1 cellular context compared by ENCODE assay signal in the genomic region with DNA sequence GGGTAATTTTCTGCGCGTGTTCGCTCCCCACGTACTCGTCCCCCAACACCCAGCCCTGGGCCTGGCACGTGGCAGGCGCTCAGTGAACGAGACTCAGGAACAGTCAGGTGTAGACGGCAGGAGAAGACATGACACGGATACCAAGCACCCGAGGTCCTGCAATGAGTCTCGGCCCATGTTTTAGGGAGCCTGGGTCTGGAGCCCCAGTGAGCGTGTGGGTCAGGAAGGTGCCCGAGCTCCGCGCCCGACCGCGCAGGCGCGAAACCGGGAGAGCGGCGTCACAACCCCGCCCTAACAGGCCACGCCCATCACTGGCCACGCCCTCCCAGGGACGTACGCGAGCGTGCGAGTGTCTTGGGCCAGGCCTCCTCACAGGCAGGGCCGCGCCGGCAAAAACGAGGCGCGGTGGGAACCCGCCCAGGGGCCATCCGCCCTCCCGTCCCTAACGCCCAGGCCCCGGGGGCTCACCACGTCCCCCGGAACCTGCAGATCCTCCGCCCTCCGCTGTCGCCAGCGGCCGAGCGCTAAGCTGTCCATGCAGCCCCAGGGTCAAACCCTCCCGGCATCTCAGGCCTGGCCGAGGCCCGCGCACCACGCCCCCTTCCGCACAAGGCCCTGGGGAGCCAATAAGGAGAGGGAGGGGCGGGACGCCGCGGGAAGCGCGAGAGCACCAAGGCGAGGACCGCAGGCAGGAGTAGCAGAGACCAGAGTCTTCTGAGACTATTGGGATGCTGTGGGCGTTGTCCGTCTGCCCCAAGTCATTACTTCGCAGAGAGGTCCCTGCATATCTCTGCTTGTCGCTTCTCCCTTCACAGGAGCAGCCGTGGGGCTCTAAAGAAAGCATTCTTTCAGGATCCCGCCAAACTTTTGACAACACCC.
TF ChIP-seq lines count a peak whose summit lies in the region.

A gene (minus strand): TSS at position 595 of the 879 bp plus-strand sequence. CDS start 58 bp downstream, at position 537.

TF ChIP-seq in K562, 482 proteins besides CTCF, POLR2A, EP300 and RAD21 (continued from another document and continues in another):
- TF ChIP-seq, protein P1, sequence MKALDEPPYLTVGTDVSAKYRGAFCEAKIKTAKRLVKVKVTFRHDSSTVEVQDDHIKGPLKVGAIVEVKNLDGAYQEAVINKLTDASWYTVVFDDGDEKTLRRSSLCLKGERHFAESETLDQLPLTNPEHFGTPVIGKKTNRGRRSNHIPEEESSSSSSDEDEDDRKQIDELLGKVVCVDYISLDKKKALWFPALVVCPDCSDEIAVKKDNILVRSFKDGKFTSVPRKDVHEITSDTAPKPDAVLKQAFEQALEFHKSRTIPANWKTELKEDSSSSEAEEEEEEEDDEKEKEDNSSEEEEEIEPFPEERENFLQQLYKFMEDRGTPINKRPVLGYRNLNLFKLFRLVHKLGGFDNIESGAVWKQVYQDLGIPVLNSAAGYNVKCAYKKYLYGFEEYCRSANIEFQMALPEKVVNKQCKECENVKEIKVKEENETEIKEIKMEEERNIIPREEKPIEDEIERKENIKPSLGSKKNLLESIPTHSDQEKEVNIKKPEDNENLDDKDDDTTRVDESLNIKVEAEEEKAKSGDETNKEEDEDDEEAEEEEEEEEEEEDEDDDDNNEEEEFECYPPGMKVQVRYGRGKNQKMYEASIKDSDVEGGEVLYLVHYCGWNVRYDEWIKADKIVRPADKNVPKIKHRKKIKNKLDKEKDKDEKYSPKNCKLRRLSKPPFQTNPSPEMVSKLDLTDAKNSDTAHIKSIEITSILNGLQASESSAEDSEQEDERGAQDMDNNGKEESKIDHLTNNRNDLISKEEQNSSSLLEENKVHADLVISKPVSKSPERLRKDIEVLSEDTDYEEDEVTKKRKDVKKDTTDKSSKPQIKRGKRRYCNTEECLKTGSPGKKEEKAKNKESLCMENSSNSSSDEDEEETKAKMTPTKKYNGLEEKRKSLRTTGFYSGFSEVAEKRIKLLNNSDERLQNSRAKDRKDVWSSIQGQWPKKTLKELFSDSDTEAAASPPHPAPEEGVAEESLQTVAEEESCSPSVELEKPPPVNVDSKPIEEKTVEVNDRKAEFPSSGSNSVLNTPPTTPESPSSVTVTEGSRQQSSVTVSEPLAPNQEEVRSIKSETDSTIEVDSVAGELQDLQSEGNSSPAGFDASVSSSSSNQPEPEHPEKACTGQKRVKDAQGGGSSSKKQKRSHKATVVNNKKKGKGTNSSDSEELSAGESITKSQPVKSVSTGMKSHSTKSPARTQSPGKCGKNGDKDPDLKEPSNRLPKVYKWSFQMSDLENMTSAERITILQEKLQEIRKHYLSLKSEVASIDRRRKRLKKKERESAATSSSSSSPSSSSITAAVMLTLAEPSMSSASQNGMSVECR (CRISPR knock-in tag; IDR thresholded peaks at IDR 0.05): peak; percentile 44; the same call in 1 of the 2 replicates
- peak; percentile 73 for TF ChIP-seq POLR2B (IDR thresholded peaks at IDR 0.05; ENCODE audit: low read depth, partially characterized antibody)
- peak; percentile 82 for TF ChIP-seq PHF20 (IDR thresholded peaks at IDR 0.05; ENCODE audit: partially characterized antibody)
- TF ChIP-seq CCNT2 (IDR thresholded peaks at IDR 0.05; ENCODE audit: borderline replicate concordance, extremely low read depth, insufficient read length, low read depth, low read length): peak; percentile 48
- TF ChIP-seq, protein P2, sequence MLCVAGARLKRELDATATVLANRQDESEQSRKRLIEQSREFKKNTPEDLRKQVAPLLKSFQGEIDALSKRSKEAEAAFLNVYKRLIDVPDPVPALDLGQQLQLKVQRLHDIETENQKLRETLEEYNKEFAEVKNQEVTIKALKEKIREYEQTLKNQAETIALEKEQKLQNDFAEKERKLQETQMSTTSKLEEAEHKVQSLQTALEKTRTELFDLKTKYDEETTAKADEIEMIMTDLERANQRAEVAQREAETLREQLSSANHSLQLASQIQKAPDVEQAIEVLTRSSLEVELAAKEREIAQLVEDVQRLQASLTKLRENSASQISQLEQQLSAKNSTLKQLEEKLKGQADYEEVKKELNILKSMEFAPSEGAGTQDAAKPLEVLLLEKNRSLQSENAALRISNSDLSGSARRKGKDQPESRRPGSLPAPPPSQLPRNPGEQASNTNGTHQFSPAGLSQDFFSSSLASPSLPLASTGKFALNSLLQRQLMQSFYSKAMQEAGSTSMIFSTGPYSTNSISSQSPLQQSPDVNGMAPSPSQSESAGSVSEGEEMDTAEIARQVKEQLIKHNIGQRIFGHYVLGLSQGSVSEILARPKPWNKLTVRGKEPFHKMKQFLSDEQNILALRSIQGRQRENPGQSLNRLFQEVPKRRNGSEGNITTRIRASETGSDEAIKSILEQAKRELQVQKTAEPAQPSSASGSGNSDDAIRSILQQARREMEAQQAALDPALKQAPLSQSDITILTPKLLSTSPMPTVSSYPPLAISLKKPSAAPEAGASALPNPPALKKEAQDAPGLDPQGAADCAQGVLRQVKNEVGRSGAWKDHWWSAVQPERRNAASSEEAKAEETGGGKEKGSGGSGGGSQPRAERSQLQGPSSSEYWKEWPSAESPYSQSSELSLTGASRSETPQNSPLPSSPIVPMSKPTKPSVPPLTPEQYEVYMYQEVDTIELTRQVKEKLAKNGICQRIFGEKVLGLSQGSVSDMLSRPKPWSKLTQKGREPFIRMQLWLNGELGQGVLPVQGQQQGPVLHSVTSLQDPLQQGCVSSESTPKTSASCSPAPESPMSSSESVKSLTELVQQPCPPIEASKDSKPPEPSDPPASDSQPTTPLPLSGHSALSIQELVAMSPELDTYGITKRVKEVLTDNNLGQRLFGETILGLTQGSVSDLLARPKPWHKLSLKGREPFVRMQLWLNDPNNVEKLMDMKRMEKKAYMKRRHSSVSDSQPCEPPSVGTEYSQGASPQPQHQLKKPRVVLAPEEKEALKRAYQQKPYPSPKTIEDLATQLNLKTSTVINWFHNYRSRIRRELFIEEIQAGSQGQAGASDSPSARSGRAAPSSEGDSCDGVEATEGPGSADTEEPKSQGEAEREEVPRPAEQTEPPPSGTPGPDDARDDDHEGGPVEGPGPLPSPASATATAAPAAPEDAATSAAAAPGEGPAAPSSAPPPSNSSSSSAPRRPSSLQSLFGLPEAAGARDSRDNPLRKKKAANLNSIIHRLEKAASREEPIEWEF (CRISPR knock-in tag; IDR thresholded peaks at IDR 0.05): no peak
- TF ChIP-seq FOXK2 (conservative IDR thresholded peaks at IDR 0.05 in 1 of 2, IDR thresholded peaks at IDR 0.05 in 1 of 2; ENCODE audit: low read depth in 2 of 2): peak in 1 of 2 experiments; percentile 13; a peak in 1 of 4 replicates
- no peak for TF ChIP-seq JUND (IDR thresholded peaks at IDR 0.05; ENCODE audit: borderline replicate concordance, low read depth, low read length)
- TF ChIP-seq JUND (tag; IDR thresholded peaks at IDR 0.05; ENCODE audit: borderline replicate concordance, low read depth, low read length): no peak
- TF ChIP-seq TAF1 (IDR thresholded peaks at IDR 0.05; ENCODE audit: control insufficient read depth, extremely low read depth, insufficient read depth, low read length, severe bottlenecking): peak; percentile 49
- no peak for TF ChIP-seq ARNT (IDR thresholded peaks at IDR 0.05)
- TF ChIP-seq RBM25 (IDR thresholded peaks at IDR 0.05; ENCODE audit: low read depth, low read length, severe bottlenecking): no peak
- TF ChIP-seq RBFOX2 (IDR thresholded peaks at IDR 0.05; ENCODE audit: low read depth, low read length): peak; percentile 85
- 0 out of 4 replicates have a peak, but pooled peaks have one; percentile 12 to 32 for TF ChIP-seq SIN3A (IDR thresholded peaks at IDR 0.05; ENCODE audit: borderline replicate concordance in 2 of 2, control insufficient read depth in 1 of 2, low read depth in 2 of 2, low read length in 2 of 2)
- 0 out of 4 replicates have a peak, but pooled peaks of 1 of the 2 experiments have one; percentile 0 for TF ChIP-seq TEAD1 (CRISPR knock-in tag; IDR thresholded peaks at IDR 0.05)
- peak; percentile 36 for TF ChIP-seq TBP (optimal IDR thresholded peaks at IDR 0.05; ENCODE audit: low read depth, low read length)
- peak; percentile 60; the same call in 1 of the 2 replicates for TF ChIP-seq ZNF324 (CRISPR knock-in tag; IDR thresholded peaks at IDR 0.05)
- 0 out of 2 replicates have a peak, but pooled peaks have one; percentile 41 for TF ChIP-seq POLR2H (tag; IDR thresholded peaks at IDR 0.05; ENCODE audit: low read depth)
- peak; percentile 96 for TF ChIP-seq ZZZ3 (IDR thresholded peaks at IDR 0.05)
- no peak for TF ChIP-seq DMBX1 (CRISPR knock-in tag; IDR thresholded peaks at IDR 0.05; ENCODE audit: borderline replicate concordance)
- TF ChIP-seq FIP1L1 (IDR thresholded peaks at IDR 0.05; ENCODE audit: low read depth, low read length, poor library complexity, severe bottlenecking): peak; percentile 40
- peak; percentile 60 for TF ChIP-seq CREB1 (IDR thresholded peaks at IDR 0.05)
- no peak for TF ChIP-seq CREB1 (CRISPR knock-in tag; IDR thresholded peaks at IDR 0.05)
- TF ChIP-seq YY1 (IDR thresholded peaks at IDR 0.05; ENCODE audit: borderline replicate concordance in 1 of 3, control insufficient read depth in 1 of 3, extremely low read depth in 1 of 3, insufficient read depth in 3 of 3, insufficient read length in 1 of 3, insufficient replicate concordance in 2 of 3, low read depth in 1 of 3, low read length in 2 of 3): no peak
- peak; percentile 7 for TF ChIP-seq MEIS2 (IDR thresholded peaks at IDR 0.05; ENCODE audit: partially characterized antibody)
- TF ChIP-seq SMARCE1 (IDR thresholded peaks at IDR 0.05): no peak
- peak; percentile 94 for TF ChIP-seq KLF13 (tag; IDR thresholded peaks at IDR 0.05; ENCODE audit: borderline replicate concordance, low read depth)
- TF ChIP-seq KAT2B (IDR thresholded peaks at IDR 0.05; ENCODE audit: low read depth, low read length): no peak
- TF ChIP-seq ZSCAN29 (IDR thresholded peaks at IDR 0.05): 0 out of 2 replicates have a peak, but pooled peaks have one; percentile 36
- TF ChIP-seq PHF8 (IDR thresholded peaks at IDR 0.05; ENCODE audit: borderline replicate concordance, low read length): peak; percentile 90
- peak; percentile 87 for TF ChIP-seq CXXC5 (CRISPR knock-in tag; IDR thresholded peaks at IDR 0.05)
- TF ChIP-seq XRCC5 (IDR thresholded peaks at IDR 0.05; ENCODE audit: low read depth, low read length): 0 out of 2 replicates have a peak, but pooled peaks have one; percentile 13
- peak; percentile 49 for TF ChIP-seq TAF9B (IDR thresholded peaks at IDR 0.05; ENCODE audit: partially characterized antibody)
- TF ChIP-seq CHD1 (IDR thresholded peaks at IDR 0.05; ENCODE audit: low read length): peak; percentile 13
- TF ChIP-seq NONO (IDR thresholded peaks at IDR 0.05; ENCODE audit: low read depth in 2 of 2, low read length in 1 of 2): peak; percentile 36 to 50; a peak in 1 of 4 replicates
- TF ChIP-seq EP400 (IDR thresholded peaks at IDR 0.05): peak; percentile 93
- TF ChIP-seq, protein P3, sequence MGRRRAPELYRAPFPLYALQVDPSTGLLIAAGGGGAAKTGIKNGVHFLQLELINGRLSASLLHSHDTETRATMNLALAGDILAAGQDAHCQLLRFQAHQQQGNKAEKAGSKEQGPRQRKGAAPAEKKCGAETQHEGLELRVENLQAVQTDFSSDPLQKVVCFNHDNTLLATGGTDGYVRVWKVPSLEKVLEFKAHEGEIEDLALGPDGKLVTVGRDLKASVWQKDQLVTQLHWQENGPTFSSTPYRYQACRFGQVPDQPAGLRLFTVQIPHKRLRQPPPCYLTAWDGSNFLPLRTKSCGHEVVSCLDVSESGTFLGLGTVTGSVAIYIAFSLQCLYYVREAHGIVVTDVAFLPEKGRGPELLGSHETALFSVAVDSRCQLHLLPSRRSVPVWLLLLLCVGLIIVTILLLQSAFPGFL (CRISPR knock-in tag; IDR thresholded peaks at IDR 0.05): no peak
- no peak for TF ChIP-seq CTBP1 (IDR thresholded peaks at IDR 0.05; ENCODE audit: borderline replicate concordance)
- no peak for TF ChIP-seq SMARCA5 (IDR thresholded peaks at IDR 0.05)
- no peak for TF ChIP-seq NUFIP1 (IDR thresholded peaks at IDR 0.05; ENCODE audit: partially characterized antibody)
- TF ChIP-seq MXI1 (IDR thresholded peaks at IDR 0.05; ENCODE audit: low read depth, low read length): 0 out of 2 replicates have a peak, but pooled peaks have one; percentile 21
- TF ChIP-seq, protein P4, sequence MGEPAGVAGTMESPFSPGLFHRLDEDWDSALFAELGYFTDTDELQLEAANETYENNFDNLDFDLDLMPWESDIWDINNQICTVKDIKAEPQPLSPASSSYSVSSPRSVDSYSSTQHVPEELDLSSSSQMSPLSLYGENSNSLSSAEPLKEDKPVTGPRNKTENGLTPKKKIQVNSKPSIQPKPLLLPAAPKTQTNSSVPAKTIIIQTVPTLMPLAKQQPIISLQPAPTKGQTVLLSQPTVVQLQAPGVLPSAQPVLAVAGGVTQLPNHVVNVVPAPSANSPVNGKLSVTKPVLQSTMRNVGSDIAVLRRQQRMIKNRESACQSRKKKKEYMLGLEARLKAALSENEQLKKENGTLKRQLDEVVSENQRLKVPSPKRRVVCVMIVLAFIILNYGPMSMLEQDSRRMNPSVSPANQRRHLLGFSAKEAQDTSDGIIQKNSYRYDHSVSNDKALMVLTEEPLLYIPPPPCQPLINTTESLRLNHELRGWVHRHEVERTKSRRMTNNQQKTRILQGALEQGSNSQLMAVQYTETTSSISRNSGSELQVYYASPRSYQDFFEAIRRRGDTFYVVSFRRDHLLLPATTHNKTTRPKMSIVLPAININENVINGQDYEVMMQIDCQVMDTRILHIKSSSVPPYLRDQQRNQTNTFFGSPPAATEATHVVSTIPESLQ (CRISPR knock-in tag; IDR thresholded peaks at IDR 0.05): peak; percentile 56; the same call in 1 of the 2 replicates
